Comparison of ENCODE assay signal across 12 cellular contexts in the genomic region with DNA sequence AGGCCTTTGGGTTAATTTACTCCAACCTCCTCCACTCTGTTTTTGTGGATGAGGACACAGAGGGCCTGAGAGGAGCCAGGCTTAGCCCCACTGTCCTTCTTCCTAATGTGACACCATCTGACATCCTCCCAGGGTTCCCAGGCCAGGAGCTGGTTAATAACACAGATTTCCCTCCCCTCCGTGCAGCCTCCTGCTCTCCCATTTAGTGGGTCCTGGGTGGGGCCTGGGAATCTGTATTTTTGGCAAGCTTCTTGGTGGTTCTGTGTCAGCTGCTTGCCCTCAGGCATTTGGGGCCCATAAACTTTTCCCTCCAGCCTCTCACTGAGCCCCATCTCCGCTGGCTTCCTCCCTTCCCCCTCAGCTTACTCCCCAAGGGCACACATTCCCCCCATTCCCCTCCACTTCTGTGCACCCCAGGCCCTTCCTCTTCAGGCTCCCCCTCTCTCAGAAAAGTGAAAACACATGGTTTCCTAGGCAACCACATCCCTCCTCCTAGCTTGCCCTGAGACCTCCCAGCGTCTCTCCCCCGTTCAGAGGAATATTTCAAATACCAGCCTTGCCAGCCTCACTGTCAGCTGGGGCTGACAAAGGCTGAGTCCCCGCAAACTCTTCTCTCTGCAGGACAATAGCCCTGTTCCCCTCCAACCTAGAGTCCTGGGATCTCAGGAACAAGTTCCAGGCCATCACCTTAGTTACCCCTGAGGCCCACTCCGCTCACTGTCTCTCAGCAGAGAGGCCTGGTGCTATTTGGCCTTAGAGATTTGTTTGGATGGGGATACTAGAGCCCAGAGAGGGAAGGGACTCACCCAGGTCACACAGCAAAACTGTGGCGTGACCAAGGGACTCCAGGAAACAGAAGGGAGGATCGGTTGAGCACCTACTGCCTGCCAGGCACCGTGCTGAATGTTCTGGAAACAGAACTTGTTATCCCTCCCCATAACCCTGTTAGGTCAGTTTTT. TPM values are rescaled to one million over a fixed set of nuclear protein-coding genes. Genes with fewer than 3 reads are reported as not detected.
DNase-seq lines count a peak whose midpoint lies in the region; ATAC-seq, FAIRE-seq and TF ChIP-seq lines count a peak whose summit lies in the region.
"Had no signal": no experiment of that assay in that cellular context is flagged by ENCODE, and none has a peak within 500 bp of the region (broad histone marks: within the 10 kb centered on the region; RNA-seq: fewer than 3 reads in every experiment).

No MANE protein-coding gene starts in this region.

- H3K4me1 ChIP-seq in kidney (ENCODE audit: control insufficient read depth in 1 of 2, insufficient read depth in 1 of 2, low read depth in 1 of 2, low read length in 2 of 2), result peaks cover 0 to 12% of the 10 kb centered on the region in 2 donors

- FAIRE-seq in HTR-8/SVneo (lab: Jason Lieb, UNC) (no peak), kidney (lab: Jason Lieb, UNC) (no peak)

- H3K9ac ChIP-seq in kidney (ENCODE audit: low read length in 2 of 2), result no peak overlapping the region

- TF ChIP-seq CTCF in kidney (IDR thresholded peaks at IDR 0.05; ENCODE audit: borderline replicate concordance, extremely low read depth, insufficient read depth), result no peak

- no peaks in the 10 kb centered on the region for H3K9me3 ChIP-seq in kidney (ENCODE audit: control insufficient read depth in 1 of 2, low read length in 2 of 2)
- H3K9me3 ChIP-seq: SJCRH30 had no signal

- H3K27ac ChIP-seq in kidney (ENCODE audit: low read depth in 2 of 2, low read length in 2 of 2), result peak overlapping the region in 1 of 2 donors; percentile 32
- H3K27ac ChIP-seq: SJCRH30 had no signal

- DNase-seq in HTR-8/SVneo (ENCODE audit: insufficient read length, low spot score), result peak; percentile 56
- peak; percentile 76 for DNase-seq in astrocyte of the hippocampus (ENCODE audit: low read depth, low spot score)
- peak; percentile 72 for DNase-seq in iPS-NIHi7 (ENCODE audit: extremely low spot score)
- no peak for DNase-seq in sciatic nerve (ENCODE audit: low spot score)
- DNase-seq in SIG-M5 treated with dmso at 0.1 percent for 504 hours (lab: John Stamatoyannopoulos, UW; ENCODE audit: unreplicated experiment), result no peak
- no peak for DNase-seq in NCI-H82 (lab: John Stamatoyannopoulos, UW)
- no peak for DNase-seq in kidney
- DNase-seq in NCI-H2171 (lab: John Stamatoyannopoulos, UW), result no peak
- DNase-seq: activated naive CD4-positive, alpha-beta T cell treated with anti-CD3 and anti-CD28 coated beads for 36 hours; cerebellar nuclear complex; NCI-H1105 treated with DMSO at 0.1 percent for 48 hours had no signal

- intact Hi-C loops in sciatic nerve (cut with DNase I), result no loop called here
- intact Hi-C loops in kidney (cut with DNase I), result no loop called here

- no peak overlapping the region for H3K4me3 ChIP-seq in kidney (ENCODE audit: low read length in 2 of 2)
- H3K4me3 ChIP-seq: SJCRH30 had no signal

- H3K36me3 ChIP-seq in kidney (ENCODE audit: control insufficient read depth in 1 of 2, insufficient read depth in 2 of 2, low read length in 2 of 2), result no peaks in the 10 kb centered on the region
- H3K36me3 ChIP-seq: SJCRH30 had no signal

- peak; percentile 3 for ATAC-seq in sciatic nerve

RNA-seq across cellular contexts. Expression of a gene that starts 44.7 kb away (rescaled TPM):
- 62.4 TPM for total RNA-seq in sciatic nerve
- 23.0 TPM for total RNA-seq in kidney
- 15.4 TPM for polyA plus RNA-seq in kidney (ENCODE audit: insufficient read depth, low read depth, low replicate concordance)

Comparison
In these comparisons a context has a peak if more than half of its experiments do, and no peak if none do; other contexts are left out.
1. DNase-seq: peak in HTR-8/SVneo (single experiment), astrocyte of the hippocampus (single experiment) and iPS-NIHi7 (single experiment); none in sciatic nerve (single experiment), SIG-M5 treated with dmso at 0.1 percent for 504 hours (single experiment), NCI-H82 (single experiment), kidney (single experiment) and NCI-H2171 (single experiment).